1 cellular context compared by ENCODE assay signal in the genomic region with DNA sequence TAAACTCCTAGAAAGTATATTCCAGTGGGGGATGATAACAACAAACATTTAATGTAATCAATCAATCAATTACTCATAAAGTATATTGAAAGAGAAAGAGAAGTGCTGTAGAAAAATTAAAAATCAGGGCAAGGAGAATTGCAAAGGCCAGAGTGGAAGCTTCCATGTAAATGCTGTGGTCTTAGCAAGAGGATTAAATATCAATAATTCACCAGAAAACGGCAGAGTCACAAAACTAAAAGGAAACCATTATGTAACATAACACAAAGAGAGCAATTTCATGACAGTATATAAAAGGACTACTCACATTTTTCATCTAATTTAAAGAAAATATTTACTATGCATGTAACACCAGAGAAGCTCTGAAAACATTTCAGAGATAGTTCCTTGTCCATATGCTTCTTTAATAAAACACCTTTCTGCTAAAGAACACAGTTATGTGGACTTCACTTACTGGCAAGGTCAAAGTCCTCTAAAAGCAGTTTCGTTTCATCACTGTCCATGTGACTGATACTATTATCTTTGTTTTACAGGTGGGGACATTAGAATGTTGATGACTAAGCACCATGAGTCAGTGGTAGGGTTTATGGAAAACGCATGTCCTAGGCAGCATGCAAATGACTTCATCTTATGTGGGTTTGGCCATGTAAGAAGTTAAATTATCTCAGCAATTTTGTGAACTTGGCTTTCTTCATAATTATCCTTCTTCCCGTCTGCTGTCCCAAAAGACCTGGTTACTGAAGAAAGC.
A peak's percentile ranks its signal among the peaks of the same experiment; 100 is the strongest.
TF ChIP-seq lines count a peak whose summit lies in the region.

No MANE protein-coding gene starts in this region.

TF ChIP-seq in HCT116, 20 proteins besides CTCF, POLR2A, EP300 and RAD21 (continued from another document):
- TF ChIP-seq, protein P1, sequence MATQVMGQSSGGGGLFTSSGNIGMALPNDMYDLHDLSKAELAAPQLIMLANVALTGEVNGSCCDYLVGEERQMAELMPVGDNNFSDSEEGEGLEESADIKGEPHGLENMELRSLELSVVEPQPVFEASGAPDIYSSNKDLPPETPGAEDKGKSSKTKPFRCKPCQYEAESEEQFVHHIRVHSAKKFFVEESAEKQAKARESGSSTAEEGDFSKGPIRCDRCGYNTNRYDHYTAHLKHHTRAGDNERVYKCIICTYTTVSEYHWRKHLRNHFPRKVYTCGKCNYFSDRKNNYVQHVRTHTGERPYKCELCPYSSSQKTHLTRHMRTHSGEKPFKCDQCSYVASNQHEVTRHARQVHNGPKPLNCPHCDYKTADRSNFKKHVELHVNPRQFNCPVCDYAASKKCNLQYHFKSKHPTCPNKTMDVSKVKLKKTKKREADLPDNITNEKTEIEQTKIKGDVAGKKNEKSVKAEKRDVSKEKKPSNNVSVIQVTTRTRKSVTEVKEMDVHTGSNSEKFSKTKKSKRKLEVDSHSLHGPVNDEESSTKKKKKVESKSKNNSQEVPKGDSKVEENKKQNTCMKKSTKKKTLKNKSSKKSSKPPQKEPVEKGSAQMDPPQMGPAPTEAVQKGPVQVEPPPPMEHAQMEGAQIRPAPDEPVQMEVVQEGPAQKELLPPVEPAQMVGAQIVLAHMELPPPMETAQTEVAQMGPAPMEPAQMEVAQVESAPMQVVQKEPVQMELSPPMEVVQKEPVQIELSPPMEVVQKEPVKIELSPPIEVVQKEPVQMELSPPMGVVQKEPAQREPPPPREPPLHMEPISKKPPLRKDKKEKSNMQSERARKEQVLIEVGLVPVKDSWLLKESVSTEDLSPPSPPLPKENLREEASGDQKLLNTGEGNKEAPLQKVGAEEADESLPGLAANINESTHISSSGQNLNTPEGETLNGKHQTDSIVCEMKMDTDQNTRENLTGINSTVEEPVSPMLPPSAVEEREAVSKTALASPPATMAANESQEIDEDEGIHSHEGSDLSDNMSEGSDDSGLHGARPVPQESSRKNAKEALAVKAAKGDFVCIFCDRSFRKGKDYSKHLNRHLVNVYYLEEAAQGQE (IDR thresholded peaks at IDR 0.05; ENCODE audit: low read depth): no peak
- TF ChIP-seq CEBPB (IDR thresholded peaks at IDR 0.05; ENCODE audit: low read depth): peak; percentile 85
- TF ChIP-seq, protein P2, sequence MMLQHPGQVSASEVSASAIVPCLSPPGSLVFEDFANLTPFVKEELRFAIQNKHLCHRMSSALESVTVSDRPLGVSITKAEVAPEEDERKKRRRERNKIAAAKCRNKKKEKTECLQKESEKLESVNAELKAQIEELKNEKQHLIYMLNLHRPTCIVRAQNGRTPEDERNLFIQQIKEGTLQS (IDR thresholded peaks at IDR 0.05): peak; percentile 86
